Comparison of ENCODE assay signal across 25 cellular contexts in the genomic region with DNA sequence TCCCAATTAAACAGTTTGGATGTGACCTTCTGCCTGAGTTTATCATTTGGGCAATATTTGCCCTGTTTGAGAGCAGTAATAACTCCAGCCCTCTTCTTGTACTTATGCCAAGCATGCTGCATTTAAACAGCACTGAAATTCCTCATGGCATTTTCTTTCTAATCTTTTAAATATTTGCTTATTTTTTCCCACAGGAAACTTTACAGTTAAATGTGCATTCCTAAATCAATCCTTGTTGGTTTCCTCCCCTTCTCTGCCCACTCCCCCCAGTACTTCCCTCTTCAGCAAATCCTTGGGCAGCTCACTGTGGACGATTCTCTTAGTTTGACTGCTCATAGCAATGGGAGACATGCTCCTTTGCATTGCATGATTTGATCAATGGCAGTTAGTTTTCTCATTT.
"Had no signal": no experiment of that assay in that cellular context is flagged by ENCODE, and none has a peak within 500 bp of the region (broad histone marks: within the 10 kb centered on the region; RNA-seq: fewer than 3 reads in every experiment).

No MANE protein-coding gene starts in this region.

- H3K9me3 ChIP-seq: adrenal gland, ascending aorta, gastrocnemius medialis, psoas muscle, right atrium auricular region, stomach, thyroid gland had no signal

- H2AFZ ChIP-seq: parathyroid adenoma had no signal

- H3K4me1 ChIP-seq: ascending aorta, neural progenitor cell, parathyroid adenoma, psoas muscle, thyroid gland had no signal

- H3K79me2 ChIP-seq: parathyroid adenoma had no signal

- H3K9ac ChIP-seq: neural progenitor cell, parathyroid adenoma had no signal

- H3K27me3 ChIP-seq: adrenal gland, ascending aorta, cardiac muscle cell, gastrocnemius medialis, neural progenitor cell, right atrium auricular region, stomach, thyroid gland had no signal

- H3K4me3 ChIP-seq: adrenal gland, ascending aorta, cardiac muscle cell, gastrocnemius medialis, neural progenitor cell, psoas muscle, right atrium auricular region, stomach, thyroid gland had no signal

- H3K4me2 ChIP-seq: neural progenitor cell had no signal

- DNase-seq: activated CD4-positive, alpha-beta T cell treated with anti-CD3 and anti-CD28 coated beads for 4 hours; activated CD4-positive, alpha-beta T cell treated with anti-CD3 and anti-CD28 coated beads, Interleukin-2, amount 50 U/mL, for 4 hours; activated effector memory CD4-positive, alpha-beta T cell treated with Interleukin-2 at 50 U/mL for 16 hours; activated naive CD4-positive, alpha-beta T cell treated with Interleukin-2 at 50 U/mL for 16 hours; activated T-cell treated with anti-CD3 and anti-CD28 coated beads for 4 hours; cortex of kidney; glutamatergic neuron; islet precursor cell; mammary epithelial cell; naive thymus-derived CD8-positive, alpha-beta T cell; psoas muscle; stimulated activated CD4-positive, alpha-beta T cell treated with anti-CD3 and anti-CD28 coated beads, Interleukin-15, amount 100 ng/mL, for 24 hours; stimulated activated CD4-positive, alpha-beta T cell treated with anti-CD3 and anti-CD28 coated beads, Interleukin-2, amount 100 ng/mL, for 24 hours; stimulated activated naive B cell treated with anti-CD40 and anti-IgM and Interleukin-4, amounts not matched to agents 10 μg/mL and 1 μg/mL and 100 μg/mL, for 72 hours; stomach; T-helper 1 cell; thyroid gland had no signal

- ATAC-seq: esophagus mucosa; naive thymus-derived CD8-positive, alpha-beta T cell; psoas muscle; stimulated activated naive B cell treated with anti-CD40 and anti-IgM and Interleukin-4, amounts not matched to agents 10 μg/mL and 1 μg/mL and 100 μg/mL, for 72 hours had no signal

- H3K36me3 ChIP-seq: adrenal gland, ascending aorta, cardiac muscle cell, gastrocnemius medialis, neural progenitor cell, right atrium auricular region, stomach, thyroid gland had no signal

- H3K27ac ChIP-seq: adrenal gland, ascending aorta, cardiac muscle cell, gastrocnemius medialis, neural progenitor cell, parathyroid adenoma, psoas muscle, right atrium auricular region, stomach, thyroid gland had no signal
